ENCODE assay signal across 9 cellular contexts in genomic region chr7:54811016-54811924, GRCh38. TPM values are rescaled to one million over a fixed set of nuclear protein-coding genes. Genes with fewer than 3 reads are reported as not detected.
DNase-seq lines count a peak whose midpoint lies in the region; ATAC-seq, FAIRE-seq and TF ChIP-seq lines count a peak whose summit lies in the region.
"Had no signal": no experiment of that assay in that cellular context is flagged by ENCODE, and none has a peak within 500 bp of the region (broad histone marks: within the 10 kb centered on the region; RNA-seq: fewer than 3 reads in every experiment).

No MANE protein-coding gene starts in this region.

- in situ Hi-C loops in K562 (cut with MboI) = no loop called here

- H3K9me1 ChIP-seq in K562 (ENCODE audit: control insufficient read depth, insufficient read depth, low read length) = no peaks in the 10 kb centered on the region

- TF ChIP-seq EP300 in K562 (IDR thresholded peaks at IDR 0.05; ENCODE audit: low read length) = no peak

- H3K79me2 ChIP-seq in K562 (ENCODE audit: control insufficient read depth, insufficient read depth, low read length) = no peaks in the 10 kb centered on the region

- 6% methylated on average over 7 of the region's 7 CpGs for WGBS in K562 (ENCODE audit: insufficient coverage, low coverage, missing lambda C conversion rate)

- TF ChIP-seq POLR2A in K562 (conservative IDR thresholded peaks at IDR 0.05) = no peak

- TF ChIP-seq CTCF in K562 (IDR thresholded peaks at IDR 0.05 in 2 of 3, conservative IDR thresholded peaks at IDR 0.05 in 1 of 3; ENCODE audit: insufficient read depth in 2 of 3, low read depth in 1 of 3, low read length in 3 of 3) = no peak

- H3K9me3 ChIP-seq in K562 (replicated peaks; ENCODE audit: control insufficient read depth, insufficient read depth, low read depth, low read length) = no peaks in the 10 kb centered on the region

- POLR2A ChIA-PET in K562 (lab: Yijun Ruan, JAX) = no interaction called here

- ATAC-seq in K562 = no peak
- peak; percentile 79 for ATAC-seq in left ventricle myocardium superior

- H3K27ac ChIP-seq in K562 (ENCODE audit: extremely low read depth, low read depth, low read length) = no peak overlapping the region

- no peak overlapping the region for H3K4me2 ChIP-seq in K562 (ENCODE audit: insufficient read depth, low read length)

- no peak overlapping the region for H3K9ac ChIP-seq in K562 (ENCODE audit: insufficient read depth in 1 of 2, low read depth in 2 of 2, low read length in 2 of 2)

- CTCF ChIA-PET in K562 (lab: Yijun Ruan, JAX; ENCODE audit: low intra/inter-chr PET ratio) = no interaction called here

- no peaks in the 10 kb centered on the region for H3K4me1 ChIP-seq in K562 (replicated peaks in 1 of 2; ENCODE audit: control insufficient read depth in 2 of 2, insufficient read depth in 2 of 2, low read length in 2 of 2)

- no peak overlapping the region for H3K4me3 ChIP-seq in K562

- no peak for TF ChIP-seq RAD21 in K562 (CRISPR knock-in tag; conservative IDR thresholded peaks at IDR 0.05 in 1 of 2, IDR thresholded peaks at IDR 0.05 in 1 of 2)

- H4K20me1 ChIP-seq in K562 (replicated peaks; ENCODE audit: control insufficient read depth, insufficient read depth, low read length) = no peaks in the 10 kb centered on the region

- no TSS peak for BruUV-seq in K562 (replicated peaks; lab: Mats Ljungman, UMichigan)

- peaks cover 0 to 6% of the 10 kb centered on the region in 2 experiments; a peak in 2 of 5 replicates for H3K27me3 ChIP-seq in K562 (ENCODE audit: control insufficient read depth in 2 of 2, insufficient read depth in 2 of 2, low read length in 2 of 2)

- FAIRE-seq in K562 (lab: Jason Lieb, UNC) = peak; percentile 29

- intact Hi-C loops in K562 (cut with micrococcal nuclease) (no loop called here), left ventricle myocardium superior (cut with micrococcal nuclease) (no loop called here)

- no peak overlapping the region for H2AFZ ChIP-seq in K562 (ENCODE audit: low read depth, low read length)

- no peaks in the 10 kb centered on the region for H3K36me3 ChIP-seq in K562 (ENCODE audit: control insufficient read depth, insufficient read depth, low read length)

- DNase-seq in HCEC 1CT = peak; percentile 83
- no peak for DNase-seq in K562 (ENCODE audit: extremely low read depth in 1 of 4, low spot score in 3 of 4)
- DNase-seq in left ventricle myocardium superior = no peak
- peak; percentile 77 for DNase-seq in stromal cell of bone marrow (ENCODE audit: low read depth)
- DNase-seq in stimulated activated naive CD4-positive, alpha-beta T cell (lab: John Stamatoyannopoulos, UW) = no peak
- DNase-seq in NCI-H510A (lab: John Stamatoyannopoulos, UW) = no peak
- DNase-seq in NCI-H2196 (lab: John Stamatoyannopoulos, UW; ENCODE audit: unreplicated experiment) = no peak
- no peak for DNase-seq in NCI-H2227 (lab: John Stamatoyannopoulos, UW; ENCODE audit: unreplicated experiment)
- DNase-seq: stimulated activated naive CD4-positive, alpha-beta T cell treated with Interleukin-2 at 50 U/mL for 16 hours had no signal

TF ChIP-seq in K562, 482 proteins besides CTCF, POLR2A, EP300 and RAD21:
- TF ChIP-seq ZKSCAN1 (IDR thresholded peaks at IDR 0.05; ENCODE audit: low read depth, low read length) = no peak
- no peak for TF ChIP-seq NFATC3 (IDR thresholded peaks at IDR 0.05)
- TF ChIP-seq ZNF175 (CRISPR knock-in tag; IDR thresholded peaks at IDR 0.05; ENCODE audit: low read depth) = no peak
- no peak for TF ChIP-seq MCM2 (IDR thresholded peaks at IDR 0.05; ENCODE audit: low read depth)
- TF ChIP-seq ZNF444 (CRISPR knock-in tag; IDR thresholded peaks at IDR 0.05) = no peak
- no peak for TF ChIP-seq GTF3C2 (IDR thresholded peaks at IDR 0.05; ENCODE audit: borderline replicate concordance, extremely low read depth, insufficient read length)
- TF ChIP-seq ARID3A (IDR thresholded peaks at IDR 0.05; ENCODE audit: borderline replicate concordance, low read depth, low read length) = no peak
- TF ChIP-seq ESRRB (CRISPR knock-in tag; IDR thresholded peaks at IDR 0.05; ENCODE audit: borderline replicate concordance) = no peak
- no peak for TF ChIP-seq GTF2A2 (tag; IDR thresholded peaks at IDR 0.05)
- no peak for TF ChIP-seq ZNF140 (CRISPR knock-in tag; IDR thresholded peaks at IDR 0.05)

RNA-seq across cellular contexts. Expression of gene SEC61G, which starts 52.3 kb away (rescaled TPM):
- 17.6 and 41.0 TPM in 2 replicates for total RNA-seq in K562 (2011; cell fraction: chromatin; rRNA removed; ENCODE audit: low replicate concordance)
- total RNA-seq in K562 (2011; cell fraction: nucleolus; rRNA removed) = 14.0 and 22.9 TPM in 2 replicates
- total RNA-seq in K562 (2011; cell fraction: nucleoplasm; rRNA removed) = 43.7 and 61.5 TPM in 2 replicates
- 110 and 138 TPM in 2 replicates for total RNA-seq in K562 (2014; rRNA removed)
- total RNA-seq in K562 (2014; rRNA removed; fragmentation: Illumina TruSeq; extraction: Trizol) = 346 and 376 TPM in 2 replicates
- total RNA-seq in K562 (2015; rRNA removed; fragmentation: Illumina TruSeq; extraction: Trizol) = 212 and 221 TPM in 2 replicates
- total RNA-seq in K562 (2021) = 142 and 154 TPM in 2 replicates
- polyA plus RNA-seq in K562 (2011; rRNA removed) = 176 and 178 TPM in 2 replicates
- polyA plus RNA-seq in K562 (2011; cell fraction: cytosol; rRNA removed) = 73.6 and 289 TPM in 2 replicates
- polyA plus RNA-seq in K562 (2011; cell fraction: nucleus; rRNA removed) = 39.4 and 77.6 TPM in 2 replicates
- polyA plus RNA-seq in K562 (2012) = 277 and 498 TPM in 2 replicates
- 274 and 325 TPM in 2 replicates for polyA plus RNA-seq in K562 (2014; fragmentation: Illumina TruSeq; extraction: Trizol)
- 100 to 1,000 TPM; 442 to 565 TPM for polyA plus RNA-seq in K562 (2014; fragmentation: Nextera tagmentation; extraction: Ambion mirVana)
- 158 and 223 TPM in 2 replicates for polyA plus RNA-seq in K562 (2014; rRNA removed)
- 240 and 263 TPM in 2 replicates for polyA minus RNA-seq in K562 (2011; rRNA and poly(A)+ RNA removed)
- polyA minus RNA-seq in K562 (2011; cell fraction: cytosol; rRNA and poly(A)+ RNA removed) = 51.8 and 87.1 TPM in 2 replicates
- 17.6 and 54.4 TPM in 2 replicates for polyA minus RNA-seq in K562 (2011; cell fraction: nucleus; rRNA and poly(A)+ RNA removed)
- total RNA-seq in left ventricle myocardium superior = 108 TPM

Comparison
In these comparisons a context has a peak if more than half of its experiments do, and no peak if none do; other contexts are left out.
1. DNase-seq: peak in HCEC 1CT (single experiment) and stromal cell of bone marrow (single experiment); none in K562 (0 of 4), left ventricle myocardium superior (single experiment), stimulated activated naive CD4-positive, alpha-beta T cell (0 of 6), NCI-H510A (single experiment), NCI-H2196 (single experiment) and NCI-H2227 (single experiment).